31 cellular contexts compared by ENCODE assay signal in the genomic region with DNA sequence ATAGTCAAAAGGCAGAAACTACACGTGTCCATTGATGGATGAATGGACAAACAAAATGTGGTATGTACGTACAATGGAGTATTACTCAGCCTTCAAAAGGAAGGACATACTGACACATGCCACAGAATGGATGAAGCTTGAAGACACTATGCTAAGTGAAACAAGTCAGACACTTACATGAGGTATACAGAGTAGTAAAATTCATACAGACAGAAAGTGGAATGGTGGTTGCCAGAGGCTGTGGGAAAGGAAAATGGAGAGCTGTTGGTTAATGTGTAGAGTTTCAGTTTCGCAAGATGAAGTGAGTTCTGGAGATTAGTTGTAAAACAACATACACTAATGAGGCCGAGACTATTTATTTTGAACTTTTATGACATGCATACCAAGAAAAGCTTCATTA.
"Had no signal": no experiment of that assay in that cellular context is flagged by ENCODE, and none has a peak within 500 bp of the region (broad histone marks: within the 10 kb centered on the region; RNA-seq: fewer than 3 reads in every experiment).

No MANE protein-coding gene starts in this region.

- H3K36me3 ChIP-seq: adrenal gland, esophagus squamous epithelium, gastroesophageal sphincter, heart right ventricle had no signal

- H3K4me1 Mint-ChIP-seq: activated CD4-positive, alpha-beta T cell treated with anti-CD3 and anti-CD28 coated beads for 36 hours; activated CD4-positive, alpha-beta T cell treated with anti-CD3 and anti-CD28 coated beads, Interleukin-2, amount 10 ng/mL, durations not matched to agents 24 days and 14 days; activated CD8-positive, alpha-beta memory T cell treated with anti-CD3 and anti-CD28 coated beads, Interleukin-2, amount 10 ng/mL, durations not matched to agents 7 days and 5 days; activated naive CD4-positive, alpha-beta T cell treated with anti-CD3 and anti-CD28 coated beads, Interleukin-2, amount 50 U/mL, for 24 hours; activated naive CD8-positive, alpha-beta T cell treated with anti-CD3 and anti-CD28 coated beads, Interleukin-2, amount 50 U/mL, for 24 hours had no signal

- DNase-seq: activated CD4-positive, alpha-beta memory T cell treated with anti-CD3 and anti-CD28 coated beads for 36 hours; activated CD4-positive, alpha-beta T cell treated with anti-CD3 and anti-CD28 coated beads for 36 hours; activated CD4-positive, alpha-beta T cell treated with anti-CD3 and anti-CD28 coated beads, Interleukin-2, amount 10 ng/mL, durations not matched to agents 24 days and 14 days; activated CD4-positive, CD25-positive, alpha-beta regulatory T cell; activated CD4-positive, CD25-positive, alpha-beta regulatory T cell treated with anti-CD3 and anti-CD28 coated beads, Interleukin-2, amount 50 U/mL, for 72 hours; activated CD8-positive, alpha-beta memory T cell treated with anti-CD3 and anti-CD28 coated beads, Interleukin-2, amount 10 ng/mL, durations not matched to agents 7 days and 5 days; activated CD8-positive, alpha-beta memory T cell treated with anti-CD3 and anti-CD28 coated beads, Interleukin-2, amount 50 U/mL, for 4 hours; activated CD8-positive, alpha-beta T cell treated with anti-CD3 and anti-CD28 coated beads, Interleukin-2, amount 10 ng/mL, durations not matched to agents 7 days and 5 days; activated effector memory CD4-positive, alpha-beta T cell treated with anti-CD3 and anti-CD28 coated beads, Interleukin-2, amount 50 U/mL, for 16 hours; activated naive CD4-positive, alpha-beta T cell treated with anti-CD3 and anti-CD28 coated beads for 36 hours; activated naive CD8-positive, alpha-beta T cell treated with anti-CD3 and anti-CD28 coated beads for 36 hours; activated naive CD8-positive, alpha-beta T cell treated with anti-CD3 and anti-CD28 coated beads, Interleukin-2, amount 50 U/mL, for 24 hours; activated T-cell treated with anti-CD3 and anti-CD28 coated beads, Interleukin-2, amount 50 U/mL, for 1 hour; activated T-cell treated with anti-CD3 and anti-CD28 coated beads, Interleukin-2, amount 50 U/mL, for 48 hours; adrenal gland; amygdala; aorta; body of pancreas; caudate nucleus; cortex of kidney; dermis blood vessel endothelial cell; effector CD8-positive, alpha-beta T cell; esophagus squamous epithelium; foreskin melanocyte; heart right ventricle; T-helper 2 cell had no signal

- H3K27ac ChIP-seq: adrenal gland, body of pancreas, epithelial cell of prostate, esophagus squamous epithelium, gastroesophageal sphincter, heart right ventricle had no signal

- ATAC-seq: activated CD4-positive, alpha-beta T cell treated with anti-CD3 and anti-CD28 coated beads for 36 hours; activated CD8-positive, alpha-beta memory T cell treated with anti-CD3 and anti-CD28 coated beads, Interleukin-2, amount 10 ng/mL, durations not matched to agents 7 days and 5 days; activated CD8-positive, alpha-beta T cell treated with anti-CD3 and anti-CD28 coated beads, Interleukin-2, amount 10 ng/mL, durations not matched to agents 7 days and 5 days; activated naive CD8-positive, alpha-beta T cell treated with anti-CD3 and anti-CD28 coated beads, Interleukin-2, amount 50 U/mL, for 24 hours; body of pancreas; gastroesophageal sphincter; heart right ventricle had no signal

- H3K27ac Mint-ChIP-seq: activated CD4-positive, alpha-beta memory T cell treated with anti-CD3 and anti-CD28 coated beads for 36 hours; activated CD4-positive, alpha-beta T cell treated with anti-CD3 and anti-CD28 coated beads for 36 hours; activated CD4-positive, alpha-beta T cell treated with anti-CD3 and anti-CD28 coated beads, Interleukin-2, amount 10 ng/mL, durations not matched to agents 24 days and 14 days; activated CD8-positive, alpha-beta memory T cell treated with anti-CD3 and anti-CD28 coated beads, Interleukin-2, amount 10 ng/mL, durations not matched to agents 7 days and 5 days; activated CD8-positive, alpha-beta T cell treated with anti-CD3 and anti-CD28 coated beads, Interleukin-2, amount 10 ng/mL, durations not matched to agents 7 days and 5 days; activated naive CD4-positive, alpha-beta T cell treated with anti-CD3 and anti-CD28 coated beads for 36 hours; activated naive CD4-positive, alpha-beta T cell treated with anti-CD3 and anti-CD28 coated beads, Interleukin-2, amount 50 U/mL, for 24 hours; activated naive CD8-positive, alpha-beta T cell treated with anti-CD3 and anti-CD28 coated beads for 36 hours; activated naive CD8-positive, alpha-beta T cell treated with anti-CD3 and anti-CD28 coated beads, Interleukin-2, amount 50 U/mL, for 24 hours; activated T-helper 1 cell treated with anti-CD3 and anti-CD28 coated beads, Interleukin-12 subunit alpha, Interleukin-12 subunit beta, Interleukin-2, Interleukin-4 antibody, amounts not matched to agents 30 ng/mL and 10 ng/mL and 1 ng/mL, durations not matched to agents 14 hours and 24 hours and 36 hours; activated T-helper 2 cell treated with anti-CD3 and anti-CD28 coated beads, Interferon-gamma antibody, Interleukin-2, Interleukin-4, amounts not matched to agents 10 μg/mL and 5 μg/mL and 100 μg/mL, durations not matched to agents 14 hours and 24 hours and 36 hours had no signal

- H3K4me3 ChIP-seq: adrenal gland, body of pancreas, esophagus squamous epithelium, gastroesophageal sphincter, heart right ventricle had no signal

- H3K9me3 Mint-ChIP-seq: activated CD4-positive, alpha-beta memory T cell treated with anti-CD3 and anti-CD28 coated beads for 36 hours; activated CD4-positive, alpha-beta T cell treated with anti-CD3 and anti-CD28 coated beads, Interleukin-2, amount 10 ng/mL, durations not matched to agents 24 days and 14 days; activated naive CD4-positive, alpha-beta T cell treated with anti-CD3 and anti-CD28 coated beads for 36 hours; activated naive CD4-positive, alpha-beta T cell treated with anti-CD3 and anti-CD28 coated beads, Interleukin-2, amount 50 U/mL, for 24 hours; activated naive CD8-positive, alpha-beta T cell treated with anti-CD3 and anti-CD28 coated beads, Interleukin-2, amount 50 U/mL, for 24 hours; activated T-helper 1 cell treated with anti-CD3 and anti-CD28 coated beads, Interleukin-12 subunit alpha, Interleukin-12 subunit beta, Interleukin-2, Interleukin-4 antibody, amounts not matched to agents 30 ng/mL and 10 ng/mL and 1 ng/mL, durations not matched to agents 14 hours and 24 hours and 36 hours; activated T-helper 2 cell treated with anti-CD3 and anti-CD28 coated beads, Interferon-gamma antibody, Interleukin-2, Interleukin-4, amounts not matched to agents 10 μg/mL and 5 μg/mL and 100 μg/mL, durations not matched to agents 14 hours and 24 hours and 36 hours had no signal

- H3K4me3 Mint-ChIP-seq: activated CD4-positive, alpha-beta memory T cell treated with anti-CD3 and anti-CD28 coated beads for 36 hours; activated CD4-positive, alpha-beta T cell treated with anti-CD3 and anti-CD28 coated beads for 36 hours; activated CD4-positive, alpha-beta T cell treated with anti-CD3 and anti-CD28 coated beads, Interleukin-2, amount 10 ng/mL, durations not matched to agents 24 days and 14 days; activated CD8-positive, alpha-beta memory T cell treated with anti-CD3 and anti-CD28 coated beads, Interleukin-2, amount 10 ng/mL, durations not matched to agents 7 days and 5 days; activated CD8-positive, alpha-beta T cell treated with anti-CD3 and anti-CD28 coated beads, Interleukin-2, amount 10 ng/mL, durations not matched to agents 7 days and 5 days; activated naive CD4-positive, alpha-beta T cell treated with anti-CD3 and anti-CD28 coated beads for 36 hours; activated naive CD4-positive, alpha-beta T cell treated with anti-CD3 and anti-CD28 coated beads, Interleukin-2, amount 50 U/mL, for 24 hours; activated naive CD8-positive, alpha-beta T cell treated with anti-CD3 and anti-CD28 coated beads for 36 hours; activated naive CD8-positive, alpha-beta T cell treated with anti-CD3 and anti-CD28 coated beads, Interleukin-2, amount 50 U/mL, for 24 hours; activated T-helper 1 cell treated with anti-CD3 and anti-CD28 coated beads, Interleukin-12 subunit alpha, Interleukin-12 subunit beta, Interleukin-2, Interleukin-4 antibody, amounts not matched to agents 30 ng/mL and 10 ng/mL and 1 ng/mL, durations not matched to agents 14 hours and 24 hours and 36 hours had no signal

- H3K9me3 ChIP-seq: adrenal gland, body of pancreas, esophagus squamous epithelium, gastroesophageal sphincter, heart right ventricle had no signal

- H3K27me3 Mint-ChIP-seq: activated CD8-positive, alpha-beta memory T cell treated with anti-CD3 and anti-CD28 coated beads, Interleukin-2, amount 10 ng/mL, durations not matched to agents 7 days and 5 days had no signal

- H3K4me1 ChIP-seq: adrenal gland, body of pancreas, esophagus squamous epithelium, gastroesophageal sphincter, heart right ventricle had no signal

- H3K36me3 Mint-ChIP-seq: activated CD4-positive, alpha-beta memory T cell treated with anti-CD3 and anti-CD28 coated beads for 36 hours; activated CD8-positive, alpha-beta memory T cell treated with anti-CD3 and anti-CD28 coated beads, Interleukin-2, amount 10 ng/mL, durations not matched to agents 7 days and 5 days; activated naive CD4-positive, alpha-beta T cell treated with anti-CD3 and anti-CD28 coated beads, Interleukin-2, amount 50 U/mL, for 24 hours; activated naive CD8-positive, alpha-beta T cell treated with anti-CD3 and anti-CD28 coated beads for 36 hours had no signal
